8 cellular contexts compared by ENCODE assay signal in genomic region chr2:199458806-199459285, GRCh38. TPM values are rescaled to one million over a fixed set of nuclear protein-coding genes. Genes with fewer than 3 reads are reported as not detected.
A peak's percentile ranks its signal among the peaks of the same experiment; 100 is the strongest.
DNase-seq lines count a peak whose midpoint lies in the region; ATAC-seq and TF ChIP-seq lines count a peak whose summit lies in the region.

No MANE protein-coding gene starts in this region.

- H3K4me3 ChIP-seq in BE2C (ENCODE audit: low read depth, low read length) (peak overlapping the region; percentile 74), body of pancreas (peak overlapping the region; percentile 55 to 56)

- intact Hi-C loops in body of pancreas (cut with DNase I), result no loop called here

- H3K9me3 ChIP-seq in BE2C (no peaks in the 10 kb centered on the region), body of pancreas (no peaks in the 10 kb centered on the region)

- H3K27ac ChIP-seq in body of pancreas, result peak overlapping the region; percentile 44 to 86 (median 71)
- peak overlapping the region; percentile 72 for H3K27ac ChIP-seq in layer of hippocampus (ENCODE audit: low read depth, low read length)
- peak overlapping the region; percentile 85 for H3K27ac ChIP-seq in substantia nigra (ENCODE audit: low read depth, low read length, poor library complexity, severe bottlenecking)

- TF ChIP-seq POLR2A in body of pancreas (IDR thresholded peaks at IDR 0.05), result no peak

- TF ChIP-seq CTCF in BE2C (IDR thresholded peaks at IDR 0.05; ENCODE audit: low read depth, low read length) (no peak), body of pancreas (IDR thresholded peaks at IDR 0.05) (no peak)

- DNase-seq in BE2C (no peak), body of pancreas (peak in 3 of 4 donors; percentile 33 to 50 (median 43)), substantia nigra (lab: John Stamatoyannopoulos, UW) (peak in 10 of 49 donors; percentile 34 to 84 (median 64)), LoVo (ENCODE audit: low spot score) (no peak), epidermal melanocyte (ENCODE audit: insufficient read length, low spot score) (no peak)

- H3K36me3 ChIP-seq in BE2C, result no peaks in the 10 kb centered on the region
- no peaks in the 10 kb centered on the region for H3K36me3 ChIP-seq in body of pancreas (replicated peaks in 1 of 2; ENCODE audit: insufficient read depth in 1 of 2, low read depth in 2 of 2)

- peaks cover 94% of the 10 kb centered on the region for H3K27me3 ChIP-seq in BE2C
- H3K27me3 ChIP-seq in body of pancreas, result peaks cover 4 to 27% of the 10 kb centered on the region in 2 donors
- H3K27me3 ChIP-seq in layer of hippocampus (ENCODE audit: control insufficient read depth, insufficient read depth, low read length), result peaks cover 10% of the 10 kb centered on the region

- no peak for TF ChIP-seq RAD21 in Ishikawa (IDR thresholded peaks at IDR 0.05; ENCODE audit: low read depth)

- TF ChIP-seq EP300 in Ishikawa (IDR thresholded peaks at IDR 0.05; ENCODE audit: borderline replicate concordance), result no peak

- H3K4me1 ChIP-seq in BE2C (no peaks in the 10 kb centered on the region; the same call in 1 of the 2 replicates), body of pancreas (peaks cover 40% of the 10 kb centered on the region)

- whole genome bisulfite sequencing in body of pancreas, 2 donors, result 0 to 1% methylated on average over 8 to 53 of the region's 56 CpGs

- ATAC-seq in GM19452 (IDR thresholded peaks at IDR 0.05; ENCODE audit: unreplicated experiment) (peak; percentile 35), body of pancreas (peak; percentile 19)

TF ChIP-seq in Ishikawa, 13 proteins besides CTCF, POLR2A, EP300 and RAD21:
- no peak for TF ChIP-seq CREB1 (IDR thresholded peaks at IDR 0.05; ENCODE audit: low read depth)
- TF ChIP-seq TAF1 (IDR thresholded peaks at IDR 0.05; ENCODE audit: low read depth), result no peak
- TF ChIP-seq MAX (IDR thresholded peaks at IDR 0.05), result peak; percentile 10
- TF ChIP-seq FOXM1 (IDR thresholded peaks at IDR 0.05; ENCODE audit: borderline replicate concordance, low read depth), result no peak
- no peak for TF ChIP-seq TEAD4 (IDR thresholded peaks at IDR 0.05)

RNA-seq across cellular contexts. Expression of gene SATB2, which starts 1.1 kb away (rescaled TPM):
- 3.2 TPM for polyA plus RNA-seq in BE2C (2012; ENCODE audit: insufficient read depth, insufficient read length, low read depth)
- 1 to 10 TPM; 2.6 to 4.3 TPM for total RNA-seq in body of pancreas

Comparison
In these comparisons a context has a peak if more than half of its experiments do, and no peak if none do; other contexts are left out.
1. DNase-seq: peak in body of pancreas (3 of 4); none in BE2C (single experiment), LoVo (single experiment) and epidermal melanocyte (single experiment).
2. Peak in every context shown above with its lines, with median percentiles within 50 percentile points of each other: H3K27ac ChIP-seq.